In genomic region chr20:59222239-59222981, GRCh38 we compare ENCODE assay signal across 8 cellular contexts.
A peak's percentile ranks its signal among the peaks of the same experiment; 100 is the strongest.
DNase-seq lines count a peak whose midpoint lies in the region; ATAC-seq lines count a peak whose summit lies in the region.

No MANE protein-coding gene starts in this region.

- DNase-seq in GM04504 (ENCODE audit: low read depth): peak; percentile 20
- peak; percentile 52 for DNase-seq in NCI-H2107 (lab: John Stamatoyannopoulos, UW)
- peak; percentile 58 for DNase-seq in activated CD4-positive, CD25-positive, alpha-beta regulatory T cell treated with anti-CD3 and anti-CD28 coated beads, Interleukin-2, amount 50 U/mL, for 16 hours (ENCODE audit: low read depth, low spot score)
- DNase-seq in caudate nucleus (lab: John Stamatoyannopoulos, UW): peak in 56 of 61 donors; percentile 10 to 75 (median 44)
- peak; percentile 86 for DNase-seq in islet precursor cell
- peak; percentile 68 to 86 for DNase-seq in stimulated activated CD4-positive, alpha-beta T cell treated with anti-CD3 and anti-CD28 coated beads, Interleukin-12 subunit alpha, Interleukin-12 subunit beta, amount 100 ng/mL, for 24 hours (ENCODE audit: low read depth in 2 of 2)

- peak overlapping the region; percentile 21 for H3K27ac ChIP-seq in caudate nucleus (ENCODE audit: low read depth, low read length)

- peak; percentile 94 for ATAC-seq in HG02759 (IDR thresholded peaks at IDR 0.05; ENCODE audit: unreplicated experiment)
- no peak for ATAC-seq in GM18520 (IDR thresholded peaks at IDR 0.05; ENCODE audit: unreplicated experiment)

Comparison
In these comparisons a context has a peak if more than half of its experiments do, and no peak if none do; other contexts are left out.
1. DNase-seq: peak in every context shown above with its lines; median percentile 86 in islet precursor cell; 77 in stimulated activated CD4-positive, alpha-beta T cell treated with anti-CD3 and anti-CD28 coated beads, Interleukin-12 subunit alpha, Interleukin-12 subunit beta, amount 100 ng/mL, for 24 hours; 58 in activated CD4-positive, CD25-positive, alpha-beta regulatory T cell treated with anti-CD3 and anti-CD28 coated beads, Interleukin-2, amount 50 U/mL, for 16 hours; 52 in NCI-H2107; 44 in caudate nucleus; 20 in GM04504.